In the genomic region with DNA sequence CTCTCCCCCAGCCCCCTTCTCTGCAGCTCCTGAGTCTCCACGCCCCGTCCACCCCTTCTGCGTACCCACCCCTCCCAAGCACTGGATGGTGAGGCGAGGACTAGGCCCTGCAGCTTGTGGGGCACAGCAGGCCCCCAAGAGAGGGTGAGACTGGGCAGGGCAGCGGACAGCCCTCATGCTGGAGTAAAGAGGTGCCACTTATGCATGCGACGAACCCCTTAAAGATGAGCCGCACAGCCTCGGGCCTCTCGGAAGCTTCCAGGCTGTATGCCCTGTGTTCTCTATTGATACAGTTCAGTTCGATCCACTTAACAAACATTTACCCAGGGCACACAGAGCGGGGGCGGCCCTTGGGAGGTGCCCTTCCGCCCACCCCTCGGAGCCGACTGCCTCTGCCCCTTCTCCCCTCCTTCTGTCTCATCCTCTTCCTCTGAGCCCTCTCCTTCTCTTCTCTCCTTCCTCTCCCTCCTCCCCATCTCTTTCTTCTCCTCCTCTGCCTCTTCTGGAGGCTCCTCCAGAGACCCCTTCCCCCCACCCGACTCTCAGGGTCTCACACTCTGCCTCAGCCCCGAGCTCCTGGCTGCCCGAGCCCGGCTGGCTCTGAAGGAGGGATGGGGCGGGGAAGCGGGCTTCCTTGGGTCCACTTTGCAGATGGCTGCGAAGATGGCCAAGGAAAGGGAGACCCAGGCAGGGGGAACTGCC, we compare ENCODE assay signal across 1 cellular context.
TF ChIP-seq lines count a peak whose summit lies in the region.

No MANE protein-coding gene starts in this region.

TF ChIP-seq in HepG2, 621 proteins besides CTCF, POLR2A, EP300 and RAD21 (continued from another document and continues in another):
- TF ChIP-seq, protein P1, sequence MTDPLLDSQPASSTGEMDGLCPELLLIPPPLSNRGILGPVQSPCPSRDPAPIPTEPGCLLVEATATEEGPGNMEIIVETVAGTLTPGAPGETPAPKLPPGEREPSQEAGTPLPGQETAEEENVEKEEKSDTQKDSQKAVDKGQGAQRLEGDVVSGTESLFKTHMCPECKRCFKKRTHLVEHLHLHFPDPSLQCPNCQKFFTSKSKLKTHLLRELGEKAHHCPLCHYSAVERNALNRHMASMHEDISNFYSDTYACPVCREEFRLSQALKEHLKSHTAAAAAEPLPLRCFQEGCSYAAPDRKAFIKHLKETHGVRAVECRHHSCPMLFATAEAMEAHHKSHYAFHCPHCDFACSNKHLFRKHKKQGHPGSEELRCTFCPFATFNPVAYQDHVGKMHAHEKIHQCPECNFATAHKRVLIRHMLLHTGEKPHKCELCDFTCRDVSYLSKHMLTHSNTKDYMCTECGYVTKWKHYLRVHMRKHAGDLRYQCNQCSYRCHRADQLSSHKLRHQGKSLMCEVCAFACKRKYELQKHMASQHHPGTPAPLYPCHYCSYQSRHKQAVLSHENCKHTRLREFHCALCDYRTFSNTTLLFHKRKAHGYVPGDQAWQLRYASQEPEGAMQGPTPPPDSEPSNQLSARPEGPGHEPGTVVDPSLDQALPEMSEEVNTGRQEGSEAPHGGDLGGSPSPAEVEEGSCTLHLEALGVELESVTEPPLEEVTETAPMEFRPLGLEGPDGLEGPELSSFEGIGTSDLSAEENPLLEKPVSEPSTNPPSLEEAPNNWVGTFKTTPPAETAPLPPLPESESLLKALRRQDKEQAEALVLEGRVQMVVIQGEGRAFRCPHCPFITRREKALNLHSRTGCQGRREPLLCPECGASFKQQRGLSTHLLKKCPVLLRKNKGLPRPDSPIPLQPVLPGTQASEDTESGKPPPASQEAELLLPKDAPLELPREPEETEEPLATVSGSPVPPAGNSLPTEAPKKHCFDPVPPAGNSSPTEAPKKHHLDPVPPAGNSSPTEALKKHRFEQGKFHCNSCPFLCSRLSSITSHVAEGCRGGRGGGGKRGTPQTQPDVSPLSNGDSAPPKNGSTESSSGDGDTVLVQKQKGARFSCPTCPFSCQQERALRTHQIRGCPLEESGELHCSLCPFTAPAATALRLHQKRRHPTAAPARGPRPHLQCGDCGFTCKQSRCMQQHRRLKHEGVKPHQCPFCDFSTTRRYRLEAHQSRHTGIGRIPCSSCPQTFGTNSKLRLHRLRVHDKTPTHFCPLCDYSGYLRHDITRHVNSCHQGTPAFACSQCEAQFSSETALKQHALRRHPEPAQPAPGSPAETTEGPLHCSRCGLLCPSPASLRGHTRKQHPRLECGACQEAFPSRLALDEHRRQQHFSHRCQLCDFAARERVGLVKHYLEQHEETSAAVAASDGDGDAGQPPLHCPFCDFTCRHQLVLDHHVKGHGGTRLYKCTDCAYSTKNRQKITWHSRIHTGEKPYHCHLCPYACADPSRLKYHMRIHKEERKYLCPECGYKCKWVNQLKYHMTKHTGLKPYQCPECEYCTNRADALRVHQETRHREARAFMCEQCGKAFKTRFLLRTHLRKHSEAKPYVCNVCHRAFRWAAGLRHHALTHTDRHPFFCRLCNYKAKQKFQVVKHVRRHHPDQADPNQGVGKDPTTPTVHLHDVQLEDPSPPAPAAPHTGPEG (CRISPR knock-in tag; IDR thresholded peaks at IDR 0.05), result no peak
- TF ChIP-seq, protein P2, sequence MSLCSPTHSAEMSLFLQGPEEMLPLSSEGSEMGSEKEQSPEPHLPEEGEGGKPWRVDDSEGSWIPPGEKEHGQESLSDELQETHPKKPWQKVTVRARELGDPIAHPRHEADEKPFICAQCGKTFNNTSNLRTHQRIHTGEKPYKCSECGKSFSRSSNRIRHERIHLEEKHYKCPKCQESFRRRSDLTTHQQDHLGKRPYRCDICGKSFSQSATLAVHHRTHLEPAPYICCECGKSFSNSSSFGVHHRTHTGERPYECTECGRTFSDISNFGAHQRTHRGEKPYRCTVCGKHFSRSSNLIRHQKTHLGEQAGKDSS (CRISPR knock-in tag; IDR thresholded peaks at IDR 0.05; ENCODE audit: borderline replicate concordance, low read depth), result no peak
- TF ChIP-seq ZNF263 (CRISPR knock-in tag; IDR thresholded peaks at IDR 0.05) (peak; percentile 90), FOXM1 (CRISPR knock-in tag; IDR thresholded peaks at IDR 0.05) (no peak), TEAD3 (CRISPR knock-in tag; optimal IDR thresholded peaks at IDR 0.05; ENCODE audit: borderline replicate concordance) (peak; percentile 7), TCF7L2 (IDR thresholded peaks at IDR 0.05; ENCODE audit: low read depth, low read length) (no peak), MIXL1 (CRISPR knock-in tag; IDR thresholded peaks at IDR 0.05) (peak; percentile 51; the same call in 1 of the 2 replicates), NFIB (CRISPR knock-in tag; IDR thresholded peaks at IDR 0.05; ENCODE audit: borderline replicate concordance) (no peak), ATF7-NPFF (CRISPR knock-in tag; IDR thresholded peaks at IDR 0.05; ENCODE audit: low read depth) (no peak), NFKB2 (CRISPR knock-in tag; IDR thresholded peaks at IDR 0.05; ENCODE audit: borderline replicate concordance) (no peak; the same call in 1 of the 2 replicates), NR1H2 (CRISPR knock-in tag; IDR thresholded peaks at IDR 0.05; ENCODE audit: borderline replicate concordance, low read depth) (no peak), RXRA (CRISPR knock-in tag; IDR thresholded peaks at IDR 0.05) (no peak), SNRNP70 (IDR thresholded peaks at IDR 0.05; ENCODE audit: low read depth, low read length) (no peak), HNRNPL (IDR thresholded peaks at IDR 0.05; ENCODE audit: low read depth, low read length) (peak; percentile 61; the same call in 1 of the 2 replicates), STAT5B (CRISPR knock-in tag; IDR thresholded peaks at IDR 0.05) (no peak), ZNF773 (CRISPR knock-in tag; IDR thresholded peaks at IDR 0.05; ENCODE audit: borderline replicate concordance) (no peak), ZNF556 (CRISPR knock-in tag; IDR thresholded peaks at IDR 0.05; ENCODE audit: borderline replicate concordance) (no peak), ZBTB1 (CRISPR knock-in tag; IDR thresholded peaks at IDR 0.05; ENCODE audit: borderline replicate concordance) (no peak), FOXA3 (CRISPR knock-in tag; IDR thresholded peaks at IDR 0.05) (peak; percentile 63), SPEN (CRISPR knock-in tag; IDR thresholded peaks at IDR 0.05; ENCODE audit: low read depth) (no peak), ZNF75D (CRISPR knock-in tag; IDR thresholded peaks at IDR 0.05; ENCODE audit: borderline replicate concordance) (no peak), ZNF33A (CRISPR knock-in tag; IDR thresholded peaks at IDR 0.05; ENCODE audit: borderline replicate concordance) (no peak), ZEB1 (IDR thresholded peaks at IDR 0.05; ENCODE audit: insufficient replicate concordance, low read depth) (no peak), ZMAT3 (CRISPR knock-in tag; conservative IDR thresholded peaks at IDR 0.05) (no peak), ZNF780A (CRISPR knock-in tag; IDR thresholded peaks at IDR 0.05) (no peak), ZNF788 (CRISPR knock-in tag; IDR thresholded peaks at IDR 0.05; ENCODE audit: borderline replicate concordance) (no peak), MYC (CRISPR knock-in tag; IDR thresholded peaks at IDR 0.05; ENCODE audit: borderline replicate concordance) (0 out of 2 replicates have a peak, but pooled peaks have one; percentile 35)
- TF ChIP-seq, protein P3, sequence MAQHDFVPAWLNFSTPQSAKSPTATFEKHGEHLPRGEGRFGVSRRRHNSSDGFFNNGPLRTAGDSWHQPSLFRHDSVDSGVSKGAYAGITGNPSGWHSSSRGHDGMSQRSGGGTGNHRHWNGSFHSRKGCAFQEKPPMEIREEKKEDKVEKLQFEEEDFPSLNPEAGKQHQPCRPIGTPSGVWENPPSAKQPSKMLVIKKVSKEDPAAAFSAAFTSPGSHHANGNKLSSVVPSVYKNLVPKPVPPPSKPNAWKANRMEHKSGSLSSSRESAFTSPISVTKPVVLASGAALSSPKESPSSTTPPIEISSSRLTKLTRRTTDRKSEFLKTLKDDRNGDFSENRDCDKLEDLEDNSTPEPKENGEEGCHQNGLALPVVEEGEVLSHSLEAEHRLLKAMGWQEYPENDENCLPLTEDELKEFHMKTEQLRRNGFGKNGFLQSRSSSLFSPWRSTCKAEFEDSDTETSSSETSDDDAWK (CRISPR knock-in tag; IDR thresholded peaks at IDR 0.05), result no peak
- TF ChIP-seq, protein P4, sequence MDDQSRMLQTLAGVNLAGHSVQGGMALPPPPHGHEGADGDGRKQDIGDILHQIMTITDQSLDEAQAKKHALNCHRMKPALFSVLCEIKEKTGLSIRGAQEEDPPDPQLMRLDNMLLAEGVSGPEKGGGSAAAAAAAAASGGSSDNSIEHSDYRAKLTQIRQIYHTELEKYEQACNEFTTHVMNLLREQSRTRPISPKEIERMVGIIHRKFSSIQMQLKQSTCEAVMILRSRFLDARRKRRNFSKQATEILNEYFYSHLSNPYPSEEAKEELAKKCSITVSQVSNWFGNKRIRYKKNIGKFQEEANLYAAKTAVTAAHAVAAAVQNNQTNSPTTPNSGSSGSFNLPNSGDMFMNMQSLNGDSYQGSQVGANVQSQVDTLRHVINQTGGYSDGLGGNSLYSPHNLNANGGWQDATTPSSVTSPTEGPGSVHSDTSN (CRISPR knock-in tag; IDR thresholded peaks at IDR 0.05; ENCODE audit: borderline replicate concordance), result no peak
- TF ChIP-seq, protein P5, sequence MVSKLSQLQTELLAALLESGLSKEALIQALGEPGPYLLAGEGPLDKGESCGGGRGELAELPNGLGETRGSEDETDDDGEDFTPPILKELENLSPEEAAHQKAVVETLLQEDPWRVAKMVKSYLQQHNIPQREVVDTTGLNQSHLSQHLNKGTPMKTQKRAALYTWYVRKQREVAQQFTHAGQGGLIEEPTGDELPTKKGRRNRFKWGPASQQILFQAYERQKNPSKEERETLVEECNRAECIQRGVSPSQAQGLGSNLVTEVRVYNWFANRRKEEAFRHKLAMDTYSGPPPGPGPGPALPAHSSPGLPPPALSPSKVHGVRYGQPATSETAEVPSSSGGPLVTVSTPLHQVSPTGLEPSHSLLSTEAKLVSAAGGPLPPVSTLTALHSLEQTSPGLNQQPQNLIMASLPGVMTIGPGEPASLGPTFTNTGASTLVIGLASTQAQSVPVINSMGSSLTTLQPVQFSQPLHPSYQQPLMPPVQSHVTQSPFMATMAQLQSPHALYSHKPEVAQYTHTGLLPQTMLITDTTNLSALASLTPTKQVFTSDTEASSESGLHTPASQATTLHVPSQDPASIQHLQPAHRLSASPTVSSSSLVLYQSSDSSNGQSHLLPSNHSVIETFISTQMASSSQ (IDR thresholded peaks at IDR 0.05; ENCODE audit: low read depth), result no peak
- TF ChIP-seq, protein P5 (CRISPR knock-in tag; IDR thresholded peaks at IDR 0.05; ENCODE audit: borderline replicate concordance), result no peak
- TF ChIP-seq, protein P6, sequence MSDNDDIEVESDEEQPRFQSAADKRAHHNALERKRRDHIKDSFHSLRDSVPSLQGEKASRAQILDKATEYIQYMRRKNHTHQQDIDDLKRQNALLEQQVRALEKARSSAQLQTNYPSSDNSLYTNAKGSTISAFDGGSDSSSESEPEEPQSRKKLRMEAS (IDR thresholded peaks at IDR 0.05), result peak; percentile 58
- TF ChIP-seq, protein P7, sequence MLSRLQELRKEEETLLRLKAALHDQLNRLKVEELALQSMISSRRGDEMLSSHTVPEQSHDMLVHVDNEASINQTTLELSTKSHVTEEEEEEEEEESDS (CRISPR knock-in tag; IDR thresholded peaks at IDR 0.05; ENCODE audit: borderline replicate concordance), result no peak
- TF ChIP-seq, protein P8, sequence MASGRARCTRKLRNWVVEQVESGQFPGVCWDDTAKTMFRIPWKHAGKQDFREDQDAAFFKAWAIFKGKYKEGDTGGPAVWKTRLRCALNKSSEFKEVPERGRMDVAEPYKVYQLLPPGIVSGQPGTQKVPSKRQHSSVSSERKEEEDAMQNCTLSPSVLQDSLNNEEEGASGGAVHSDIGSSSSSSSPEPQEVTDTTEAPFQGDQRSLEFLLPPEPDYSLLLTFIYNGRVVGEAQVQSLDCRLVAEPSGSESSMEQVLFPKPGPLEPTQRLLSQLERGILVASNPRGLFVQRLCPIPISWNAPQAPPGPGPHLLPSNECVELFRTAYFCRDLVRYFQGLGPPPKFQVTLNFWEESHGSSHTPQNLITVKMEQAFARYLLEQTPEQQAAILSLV (CRISPR knock-in tag; IDR thresholded peaks at IDR 0.05; ENCODE audit: borderline replicate concordance), result no peak
- TF ChIP-seq, protein P9, sequence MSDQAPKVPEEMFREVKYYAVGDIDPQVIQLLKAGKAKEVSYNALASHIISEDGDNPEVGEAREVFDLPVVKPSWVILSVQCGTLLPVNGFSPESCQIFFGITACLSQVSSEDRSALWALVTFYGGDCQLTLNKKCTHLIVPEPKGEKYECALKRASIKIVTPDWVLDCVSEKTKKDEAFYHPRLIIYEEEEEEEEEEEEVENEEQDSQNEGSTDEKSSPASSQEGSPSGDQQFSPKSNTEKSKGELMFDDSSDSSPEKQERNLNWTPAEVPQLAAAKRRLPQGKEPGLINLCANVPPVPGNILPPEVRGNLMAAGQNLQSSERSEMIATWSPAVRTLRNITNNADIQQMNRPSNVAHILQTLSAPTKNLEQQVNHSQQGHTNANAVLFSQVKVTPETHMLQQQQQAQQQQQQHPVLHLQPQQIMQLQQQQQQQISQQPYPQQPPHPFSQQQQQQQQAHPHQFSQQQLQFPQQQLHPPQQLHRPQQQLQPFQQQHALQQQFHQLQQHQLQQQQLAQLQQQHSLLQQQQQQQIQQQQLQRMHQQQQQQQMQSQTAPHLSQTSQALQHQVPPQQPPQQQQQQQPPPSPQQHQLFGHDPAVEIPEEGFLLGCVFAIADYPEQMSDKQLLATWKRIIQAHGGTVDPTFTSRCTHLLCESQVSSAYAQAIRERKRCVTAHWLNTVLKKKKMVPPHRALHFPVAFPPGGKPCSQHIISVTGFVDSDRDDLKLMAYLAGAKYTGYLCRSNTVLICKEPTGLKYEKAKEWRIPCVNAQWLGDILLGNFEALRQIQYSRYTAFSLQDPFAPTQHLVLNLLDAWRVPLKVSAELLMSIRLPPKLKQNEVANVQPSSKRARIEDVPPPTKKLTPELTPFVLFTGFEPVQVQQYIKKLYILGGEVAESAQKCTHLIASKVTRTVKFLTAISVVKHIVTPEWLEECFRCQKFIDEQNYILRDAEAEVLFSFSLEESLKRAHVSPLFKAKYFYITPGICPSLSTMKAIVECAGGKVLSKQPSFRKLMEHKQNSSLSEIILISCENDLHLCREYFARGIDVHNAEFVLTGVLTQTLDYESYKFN (CRISPR knock-in tag; conservative IDR thresholded peaks at IDR 0.05), result peak; percentile 44
- TF ChIP-seq, protein P10, sequence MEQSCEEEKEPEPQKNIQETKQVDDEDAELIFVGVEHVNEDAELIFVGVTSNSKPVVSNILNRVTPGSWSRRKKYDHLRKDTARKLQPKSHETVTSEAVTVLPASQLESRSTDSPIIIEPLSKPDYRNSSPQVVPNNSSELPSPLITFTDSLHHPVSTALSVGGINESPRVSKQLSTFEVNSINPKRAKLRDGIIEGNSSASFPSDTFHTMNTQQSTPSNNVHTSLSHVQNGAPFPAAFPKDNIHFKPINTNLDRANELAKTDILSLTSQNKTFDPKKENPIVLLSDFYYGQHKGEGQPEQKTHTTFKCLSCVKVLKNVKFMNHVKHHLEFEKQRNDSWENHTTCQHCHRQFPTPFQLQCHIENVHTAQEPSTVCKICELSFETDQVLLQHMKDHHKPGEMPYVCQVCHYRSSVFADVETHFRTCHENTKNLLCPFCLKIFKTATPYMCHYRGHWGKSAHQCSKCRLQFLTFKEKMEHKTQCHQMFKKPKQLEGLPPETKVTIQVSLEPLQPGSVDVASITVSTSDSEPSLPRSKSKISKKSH (CRISPR knock-in tag; IDR thresholded peaks at IDR 0.05; ENCODE audit: borderline replicate concordance), result no peak
